ENCODE assay signal across 8 cellular contexts in the genomic region with DNA sequence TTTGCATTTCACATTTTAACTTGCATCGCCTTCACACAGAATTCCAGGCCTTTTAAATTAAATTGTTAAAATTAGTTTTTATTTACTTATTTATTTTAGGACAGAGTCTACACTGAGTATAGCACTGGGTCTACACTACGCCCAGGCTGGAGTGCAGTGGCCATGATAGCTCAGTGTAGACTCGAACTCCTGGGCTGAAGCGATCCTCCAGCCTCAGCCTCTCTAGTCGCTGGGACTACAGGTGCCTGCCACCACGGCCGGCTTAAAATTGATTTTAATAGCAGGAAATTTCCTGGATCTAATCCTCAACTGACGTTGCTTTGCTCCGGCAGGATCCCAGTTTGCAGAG. TPM values are rescaled to one million over a fixed set of nuclear protein-coding genes. Genes with fewer than 3 reads are reported as not detected.
DNase-seq lines count a peak whose midpoint lies in the region; TF ChIP-seq lines count a peak whose summit lies in the region.

No MANE protein-coding gene starts in this region.

- H3K4me1 ChIP-seq in mononuclear cell (ENCODE audit: insufficient read depth, low read length) (peaks cover 10% of the 10 kb centered on the region), vagina (peaks cover 7% of the 10 kb centered on the region)

- peaks cover 40% of the 10 kb centered on the region for H3K9me3 Mint-ChIP-seq in activated naive CD4-positive, alpha-beta T cell treated with anti-CD3 and anti-CD28 coated beads for 36 hours

- peak overlapping the region; percentile 80 for H3K4me3 ChIP-seq in mononuclear cell (ENCODE audit: low read length)
- H3K4me3 ChIP-seq in vagina, result peak overlapping the region; percentile 59 to 68

- peaks cover 24% of the 10 kb centered on the region for H3K36me3 Mint-ChIP-seq in activated naive CD4-positive, alpha-beta T cell treated with anti-CD3 and anti-CD28 coated beads for 36 hours (ENCODE audit: low read depth)

- H3K36me3 ChIP-seq in vagina, result no peaks in the 10 kb centered on the region

- H3K4me1 Mint-ChIP-seq in activated naive CD4-positive, alpha-beta T cell treated with anti-CD3 and anti-CD28 coated beads for 36 hours (ENCODE audit: low read depth), result peaks cover 10% of the 10 kb centered on the region

- no peak for TF ChIP-seq POLR2A in vagina (IDR thresholded peaks at IDR 0.05)

- intact Hi-C loops in activated naive CD4-positive, alpha-beta T cell treated with anti-CD3 and anti-CD28 coated beads for 36 hours (cut with micrococcal nuclease), result loop anchor here (5.0 kb wide), 1 partner anchor 68 kb away; a partner anchor contains a TSS
- intact Hi-C loops in vagina (cut with DNase I), result no loop called here

- no peaks in the 10 kb centered on the region for H3K27me3 Mint-ChIP-seq in activated naive CD4-positive, alpha-beta T cell treated with anti-CD3 and anti-CD28 coated beads for 36 hours (ENCODE audit: low read depth)

- peak overlapping the region; percentile 69 for H3K27ac ChIP-seq in caudate nucleus (ENCODE audit: low read depth, low read length)
- H3K27ac ChIP-seq in vagina, result peak overlapping the region; percentile 31

- H3K27me3 ChIP-seq in mononuclear cell (ENCODE audit: insufficient read depth, low read length) (no peaks in the 10 kb centered on the region), vagina (no peaks in the 10 kb centered on the region)

- H3K27ac Mint-ChIP-seq in activated naive CD4-positive, alpha-beta T cell treated with anti-CD3 and anti-CD28 coated beads for 36 hours, result peak overlapping the region; percentile 89

- no peak for DNase-seq in activated naive CD4-positive, alpha-beta T cell treated with anti-CD3 and anti-CD28 coated beads for 36 hours
- no peak for DNase-seq in activated naive CD4-positive, alpha-beta T cell (lab: John Stamatoyannopoulos, UW)
- DNase-seq in caudate nucleus (lab: John Stamatoyannopoulos, UW) (no peak), vagina (ENCODE audit: extremely low spot score in 2 of 2) (no peak), middle frontal gyrus (ENCODE audit: extremely low spot score, low spot score) (no peak), SIG-M5 treated with dmso at 0.1 percent for 504 hours (lab: John Stamatoyannopoulos, UW; ENCODE audit: unreplicated experiment) (no peak), GM19238 (ENCODE audit: insufficient read length, low spot score) (no peak)

- no peak for TF ChIP-seq CTCF in vagina (IDR thresholded peaks at IDR 0.05)

- peak overlapping the region; percentile 93 for H3K4me3 Mint-ChIP-seq in activated naive CD4-positive, alpha-beta T cell treated with anti-CD3 and anti-CD28 coated beads for 36 hours

- peaks cover 30% of the 10 kb centered on the region for H3K9me3 ChIP-seq in mononuclear cell (ENCODE audit: low read depth, low read length)
- H3K9me3 ChIP-seq in vagina, result peaks cover 32% of the 10 kb centered on the region

- CTCF ChIA-PET in activated naive CD4-positive, alpha-beta T cell treated with anti-CD3 and anti-CD28 coated beads for 36 hours (lab: Charles Lee), result no interaction called here

RNA-seq across cellular contexts. Expression of a gene that starts 0.3 kb away (rescaled TPM):
- under 1 TPM; 0.64 TPM for total RNA-seq in activated naive CD4-positive, alpha-beta T cell treated with anti-CD3 and anti-CD28 coated beads for 36 hours
- total RNA-seq in mononuclear cell, result 0.52 TPM
- total RNA-seq in vagina, result 0.98 TPM

RNA-seq across cellular contexts. Expression of a gene that starts 34.0 kb away (rescaled TPM):
- total RNA-seq in activated naive CD4-positive, alpha-beta T cell treated with anti-CD3 and anti-CD28 coated beads for 36 hours, result 1 to 10 TPM; 8.3 to 8.4 TPM
- total RNA-seq in mononuclear cell (15.6 TPM), vagina (15.2 TPM)

RNA-seq across cellular contexts. Expression of a gene that starts 38.8 kb away (rescaled TPM):
- total RNA-seq in activated naive CD4-positive, alpha-beta T cell treated with anti-CD3 and anti-CD28 coated beads for 36 hours, result 1 to 10 TPM; 3.7 to 4.2 TPM
- total RNA-seq in mononuclear cell, result 5.6 TPM
- total RNA-seq in vagina, result 9.1 TPM
